Comparison of ENCODE assay signal across 23 cellular contexts in genomic region chr20:9492067-9492466, GRCh38. TPM values are rescaled to one million over a fixed set of nuclear protein-coding genes. Genes with fewer than 3 reads are reported as not detected.
"Had no signal": no experiment of that assay in that cellular context is flagged by ENCODE, and none has a peak within 500 bp of the region (broad histone marks: within the 10 kb centered on the region; RNA-seq: fewer than 3 reads in every experiment).

No MANE protein-coding gene starts in this region.

- DNase-seq: activated CD4-positive, alpha-beta T cell treated with anti-CD3 and anti-CD28 coated beads for 1 hour; activated CD4-positive, alpha-beta T cell treated with anti-CD3 and anti-CD28 coated beads, Interleukin-2, amount 50 U/mL, for 4 hours; activated gamma-delta T cell treated with Interleukin-2 at 50 U/mL for 16 hours; cerebellar nuclear complex; effector CD8-positive, alpha-beta T cell; foreskin melanocyte; kidney; retina; stimulated activated CD4-positive, alpha-beta T cell treated with anti-CD3 and anti-CD28 coated beads, Interleukin-12 subunit alpha, Interleukin-12 subunit beta, amount 100 ng/mL, for 4 hours; stimulated activated CD4-positive, alpha-beta T cell treated with anti-CD3 and anti-CD28 coated beads, Interleukin-1b, Interleukin-23, amount 100 ng/mL, for 48 hours; stimulated activated naive CD4-positive, alpha-beta T cell treated with Interleukin-2 at 50 U/mL for 16 hours; substantia nigra; T-helper 2 cell; tibial artery; WERI-Rb-1 had no signal

- H3K4me3 ChIP-seq: esophagus muscularis mucosa, lung, tibial artery had no signal

- FAIRE-seq: bronchial epithelial cell, endothelial cell of umbilical vein, kidney, urothelium cell line had no signal

- H3K27ac ChIP-seq: esophagus muscularis mucosa, tibial artery, WERI-Rb-1 had no signal

- H3K27me3 ChIP-seq: esophagus muscularis mucosa, tibial artery had no signal

- H3K36me3 ChIP-seq: esophagus muscularis mucosa, tibial artery, WERI-Rb-1 had no signal

- H3K9me3 ChIP-seq: esophagus muscularis mucosa, tibial artery had no signal

RNA-seq across cellular contexts. Expression of gene LAMP5, which starts 22.3 kb away (rescaled TPM):
- total RNA-seq: activated CD8-positive, alpha-beta memory T cell treated with anti-CD3 and anti-CD28 coated beads for 36 hours; activated naive CD4-positive, alpha-beta T cell treated with anti-CD3 and anti-CD28 coated beads, Interleukin-2, amount 50 U/mL, for 72 hours; bronchial epithelial cell; endothelial cell of umbilical vein; left lobe of liver had no signal
- polyA plus RNA-seq: endothelial cell of umbilical vein had no signal
